In genomic region chr10:32956365-32957197, GRCh38 we compare ENCODE assay signal across 1 cellular context.
TF ChIP-seq lines count a peak whose summit lies in the region.

No MANE protein-coding gene starts in this region.

TF ChIP-seq in GM23338, 12 proteins besides CTCF, POLR2A, EP300 and RAD21 (continued from another document):
- no peak for TF ChIP-seq ZNF462 (CRISPR knock-in tag; IDR thresholded peaks at IDR 0.05)
- TF ChIP-seq CREB1 (CRISPR knock-in tag; IDR thresholded peaks at IDR 0.05; ENCODE audit: low read depth): no peak
- TF ChIP-seq EZH2 (IDR thresholded peaks at IDR 0.05; ENCODE audit: low read depth, unreplicated experiment): no peak
- no peak for TF ChIP-seq EZH2phosphoT487 (IDR thresholded peaks at IDR 0.05; ENCODE audit: unreplicated experiment)
- TF ChIP-seq ETS1 (IDR thresholded peaks at IDR 0.05): no peak
